ENCODE assay signal across 8 cellular contexts in genomic region chr1:37486680-37487618, GRCh38. TPM values are rescaled to one million over a fixed set of nuclear protein-coding genes. Genes with fewer than 3 reads are reported as not detected.
A peak's percentile ranks its signal among the peaks of the same experiment; 100 is the strongest.
DNase-seq lines count a peak whose midpoint lies in the region; ATAC-seq and TF ChIP-seq lines count a peak whose summit lies in the region.

No MANE protein-coding gene starts in this region.

- H3K27me3 ChIP-seq in DND-41 (ENCODE audit: insufficient read depth, low read length, poor library complexity) (no peaks in the 10 kb centered on the region), IMR-90 (ENCODE audit: control insufficient read depth, insufficient read depth, low read length) (no peaks in the 10 kb centered on the region), parathyroid adenoma (ENCODE audit: control insufficient read depth, insufficient read depth, low read length) (no peaks in the 10 kb centered on the region), vagina (no peaks in the 10 kb centered on the region)

- no peak overlapping the region for H3K23ac ChIP-seq in IMR-90 (ENCODE audit: low read depth, low read length)

- peaks cover 54% of the 10 kb centered on the region for H3K36me3 ChIP-seq in DND-41 (ENCODE audit: insufficient read depth, low read length)
- H3K36me3 ChIP-seq in IMR-90 (ENCODE audit: control insufficient read depth, insufficient read depth, low read length): peaks cover 31% of the 10 kb centered on the region
- H3K36me3 ChIP-seq in parathyroid adenoma (ENCODE audit: control insufficient read depth, insufficient read depth, low read length): no peaks in the 10 kb centered on the region
- H3K36me3 ChIP-seq in vagina: peaks cover 1 to 48% of the 10 kb centered on the region in 2 donors

- peak overlapping the region in 1 of 2 experiments; percentile 58; a peak in 1 of 4 replicates for H4K8ac ChIP-seq in IMR-90 (ENCODE audit: low read depth in 2 of 2, low read length in 2 of 2)

- H2BK15ac ChIP-seq in IMR-90 (ENCODE audit: low read depth, low read length): 0 out of 3 replicates have a peak overlapping the region, but pooled peaks have one; percentile 17

- no peak overlapping the region for H3K4me3 Mint-ChIP-seq in activated naive CD4-positive, alpha-beta T cell treated with anti-CD3 and anti-CD28 coated beads, Interleukin-2, amount 50 U/mL, for 24 hours
- H3K4me3 Mint-ChIP-seq in glutamatergic neuron (ENCODE audit: unreplicated experiment): no peak overlapping the region

- H3K9ac ChIP-seq in DND-41 (ENCODE audit: low read depth, low read length) (no peak overlapping the region), IMR-90 (ENCODE audit: low read depth, low read length) (peak overlapping the region; percentile 20; the same call in 1 of the 2 replicates), parathyroid adenoma (no peak overlapping the region)

- H4K91ac ChIP-seq in IMR-90 (ENCODE audit: insufficient read depth, low read depth, low read length): peak overlapping the region; percentile 43; the same call in 1 of the 2 replicates

- dilution Hi-C loops in IMR-90 (cut with HindIII; ENCODE audit: low sequenced_read_pairs, unreplicated experiment): no loop called here

- 60% methylated on average over 1 of the region's 10 CpGs; no CpG with 5 or more reads in 1 of the 2 experiments for WGBS in IMR-90 (ENCODE audit: extremely low coverage in 2 of 2, insufficient read length in 1 of 2), 2 experiments

- H2AK9ac ChIP-seq in IMR-90 (replicated peaks; ENCODE audit: low read depth, low read length, poor library complexity): peak overlapping the region; percentile 6

- H3K27me3 Mint-ChIP-seq in activated naive CD4-positive, alpha-beta T cell treated with anti-CD3 and anti-CD28 coated beads, Interleukin-2, amount 50 U/mL, for 24 hours: no peaks in the 10 kb centered on the region
- H3K27me3 Mint-ChIP-seq in glutamatergic neuron (ENCODE audit: unreplicated experiment): no peaks in the 10 kb centered on the region

- peak overlapping the region; percentile 28; the same call in 1 of the 2 replicates for H2BK120ac ChIP-seq in IMR-90 (ENCODE audit: low read depth, low read length)

- peak overlapping the region; percentile 67; the same call in 1 of the 2 replicates for H2AK5ac ChIP-seq in IMR-90 (ENCODE audit: low read depth, low read length)

- peak overlapping the region; percentile 53 for H2BK5ac ChIP-seq in IMR-90 (ENCODE audit: low read depth, low read length, poor library complexity, severe bottlenecking)

- H3K4me1 ChIP-seq in DND-41 (ENCODE audit: insufficient read depth, low read length): no peaks in the 10 kb centered on the region
- H3K4me1 ChIP-seq in IMR-90 (ENCODE audit: control insufficient read depth, insufficient read depth, low read length): peaks cover 22% of the 10 kb centered on the region
- H3K4me1 ChIP-seq in parathyroid adenoma: no peaks in the 10 kb centered on the region
- peaks cover 39% of the 10 kb centered on the region for H3K4me1 ChIP-seq in vagina

- H3K9me1 ChIP-seq in IMR-90 (ENCODE audit: insufficient read depth, low read length): no peaks in the 10 kb centered on the region

- peaks cover 13% of the 10 kb centered on the region for H4K20me1 ChIP-seq in DND-41 (ENCODE audit: insufficient read depth, low read length)
- no peaks in the 10 kb centered on the region for H4K20me1 ChIP-seq in IMR-90 (ENCODE audit: insufficient read depth, low read length)

- H3K4ac ChIP-seq in IMR-90 (ENCODE audit: low read depth, low read length): peak overlapping the region; percentile 53

- H3K79me2 ChIP-seq in DND-41 (ENCODE audit: insufficient read depth, low read length) (no peaks in the 10 kb centered on the region), parathyroid adenoma (no peaks in the 10 kb centered on the region)

- peak overlapping the region; percentile 61 for H3K18ac ChIP-seq in IMR-90 (ENCODE audit: low read depth, low read length)

- no peak overlapping the region for H3K56ac ChIP-seq in IMR-90 (ENCODE audit: extremely low read depth, insufficient read depth, low read length)

- H3K4me2 ChIP-seq in DND-41 (ENCODE audit: insufficient read depth, low read length) (no peak overlapping the region), IMR-90 (ENCODE audit: low read depth, low read length) (no peak overlapping the region), parathyroid adenoma (ENCODE audit: low read length) (no peak overlapping the region)

- BruUV-seq in IMR-90 (replicated peaks; lab: Mats Ljungman, UMichigan): no TSS peak

- no peak overlapping the region for H2AFZ ChIP-seq in DND-41 (ENCODE audit: low read depth, low read length)
- H2AFZ ChIP-seq in IMR-90 (replicated peaks; ENCODE audit: low read length, poor library complexity): peak overlapping the region; percentile 45
- no peak overlapping the region for H2AFZ ChIP-seq in parathyroid adenoma

- H3K9me3 ChIP-seq in DND-41 (ENCODE audit: insufficient read depth, low read length, severe bottlenecking) (no peaks in the 10 kb centered on the region), IMR-90 (ENCODE audit: control insufficient read depth, insufficient read depth, low read length) (no peaks in the 10 kb centered on the region), parathyroid adenoma (ENCODE audit: control insufficient read depth, low read length) (no peaks in the 10 kb centered on the region), vagina (no peaks in the 10 kb centered on the region)

- CTCF ChIA-PET in IMR-90 (lab: Yijun Ruan, JAX): interaction anchor here (0.6 to 3.4 kb wide), 15 partner anchors 9 to 39 kb away, joined by 3 to 49 read pairs (median 5); partner anchors contain the start of genes MEAF6 and ZC3H12A

- H3K27ac ChIP-seq in DND-41 (ENCODE audit: low read length): peak overlapping the region; percentile 50; the same call in 1 of the 2 replicates
- H3K27ac ChIP-seq in IMR-90 (ENCODE audit: insufficient read depth, low read length): peak overlapping the region; percentile 50; the same call in 1 of the 2 replicates
- peak overlapping the region; percentile 42 for H3K27ac ChIP-seq in parathyroid adenoma
- H3K27ac ChIP-seq in vagina: peak overlapping the region; percentile 71

- TF ChIP-seq POLR2A in IMR-90 (IDR thresholded peaks at IDR 0.05; ENCODE audit: low read depth, low read length) (no peak), vagina (IDR thresholded peaks at IDR 0.05) (no peak)

- peaks cover 6% of the 10 kb centered on the region for H3K36me3 Mint-ChIP-seq in activated naive CD4-positive, alpha-beta T cell treated with anti-CD3 and anti-CD28 coated beads, Interleukin-2, amount 50 U/mL, for 24 hours
- no peaks in the 10 kb centered on the region for H3K36me3 Mint-ChIP-seq in glutamatergic neuron (ENCODE audit: unreplicated experiment)

- H3K4me3 ChIP-seq in DND-41 (ENCODE audit: low read depth in 1 of 2, low read length in 2 of 2) (no peak overlapping the region), IMR-90 (ENCODE audit: insufficient read depth, low read depth, low read length) (no peak overlapping the region), parathyroid adenoma (ENCODE audit: low read depth, low read length) (no peak overlapping the region), vagina (no peak overlapping the region)

- peak; percentile 81 for TF ChIP-seq RAD21 in IMR-90 (IDR thresholded peaks at IDR 0.05; ENCODE audit: low read length)

- peaks cover 16% of the 10 kb centered on the region for H3K4me1 Mint-ChIP-seq in activated naive CD4-positive, alpha-beta T cell treated with anti-CD3 and anti-CD28 coated beads, Interleukin-2, amount 50 U/mL, for 24 hours
- H3K4me1 Mint-ChIP-seq in glutamatergic neuron (ENCODE audit: low read depth, unreplicated experiment): no peaks in the 10 kb centered on the region

- TF ChIP-seq CTCF in DND-41 (IDR thresholded peaks at IDR 0.05; ENCODE audit: borderline replicate concordance, extremely low read depth, low read length, poor library complexity, severe bottlenecking) (peak; percentile 96), IMR-90 (conservative IDR thresholded peaks at IDR 0.05; ENCODE audit: low read depth, low read length) (peak; percentile 89), glutamatergic neuron (IDR thresholded peaks at IDR 0.05; ENCODE audit: partially characterized antibody, unreplicated experiment) (peak; percentile 96), parathyroid adenoma (IDR thresholded peaks at IDR 0.05) (peak; percentile 87), vagina (IDR thresholded peaks at IDR 0.05) (peak; percentile 98 to 99 (median 98))

- H2BK20ac ChIP-seq in IMR-90 (ENCODE audit: low read depth, low read length): peak overlapping the region; percentile 29; the same call in 1 of the 2 replicates

- H3K27ac Mint-ChIP-seq in activated naive CD4-positive, alpha-beta T cell treated with anti-CD3 and anti-CD28 coated beads, Interleukin-2, amount 50 U/mL, for 24 hours: peak overlapping the region; percentile 26
- no peak overlapping the region for H3K27ac Mint-ChIP-seq in glutamatergic neuron (ENCODE audit: unreplicated experiment)

- peak; percentile 75 for DNase-seq in DND-41
- DNase-seq in IMR-90: peak; percentile 65
- peak; percentile 90 for DNase-seq in glutamatergic neuron
- DNase-seq in vagina (ENCODE audit: extremely low spot score in 2 of 2): peak in 1 of 2 donors; percentile 94

- POLR2A ChIA-PET in IMR-90 (lab: Charles Lee; ENCODE audit: unreplicated experiment): interaction anchor here (0.6 to 1.6 kb wide), 3 partner anchors 13 to 858 kb away, joined by 3 to 10 read pairs (median 3); no protein-coding TSS in a partner anchor

- ATAC-seq in DND-41 (ENCODE audit: insufficient read depth, low read depth) (peak; percentile 83), IMR-90 (ENCODE audit: low read depth) (peak; percentile 88), SK-N-SH treated with all-trans-retinoic acid at 6 μM for 48 hours (peak; percentile 85), HG03342 (IDR thresholded peaks at IDR 0.05; ENCODE audit: unreplicated experiment) (no peak)

- in situ Hi-C loops in IMR-90 (cut with MboI; ENCODE audit: low sequenced_read_pairs): loop anchor here (5.0 kb wide), 1 partner anchor 35 kb away; no protein-coding TSS in a partner anchor

- no peaks in the 10 kb centered on the region for H3K9me3 Mint-ChIP-seq in activated naive CD4-positive, alpha-beta T cell treated with anti-CD3 and anti-CD28 coated beads, Interleukin-2, amount 50 U/mL, for 24 hours
- H3K9me3 Mint-ChIP-seq in glutamatergic neuron (ENCODE audit: unreplicated experiment): no peaks in the 10 kb centered on the region

- intact Hi-C loops in IMR-90 (cut with micrococcal nuclease) (loop anchor here (1.0 kb wide), 2 partner anchors 32 to 195 kb away; no protein-coding TSS in a partner anchor), vagina (cut with DNase I) (loop anchor here (5.0 to 10.0 kb wide), 2 partner anchors 35 to 198 kb away; no protein-coding TSS in a partner anchor)

- no peak overlapping the region; the same call in 1 of the 2 replicates for H3K14ac ChIP-seq in IMR-90 (replicated peaks; ENCODE audit: low read depth, low read length)

- H3K79me1 ChIP-seq in IMR-90 (ENCODE audit: low read depth in 1 of 2, low read length in 2 of 2): peaks cover 0 to 2% of the 10 kb centered on the region in 2 experiments; a peak in 1 of 4 replicates

- H4K5ac ChIP-seq in IMR-90 (ENCODE audit: low read depth, low read length): peak overlapping the region; percentile 46

RNA-seq across cellular contexts. Expression of gene ZC3H12A, which starts 12.6 kb away (rescaled TPM):
- 3.1 and 3.8 TPM in 2 replicates for total RNA-seq in IMR-90 (2012; rRNA removed)
- polyA plus RNA-seq in IMR-90 (2012; rRNA removed): 14.2 and 15.2 TPM in 2 replicates
- 9.8 and 20.0 TPM in 2 replicates for polyA plus RNA-seq in IMR-90 (2012; cell fraction: cytosol; rRNA removed)
- 51.5 and 67.1 TPM in 2 replicates for polyA plus RNA-seq in IMR-90 (2012; cell fraction: nucleus; rRNA removed; ENCODE audit: low replicate concordance)
- total RNA-seq in glutamatergic neuron (ENCODE audit: unreplicated experiment): 1.3 TPM
- total RNA-seq in vagina: 51.6 TPM

RNA-seq across cellular contexts. Expression of gene MEAF6, which starts 27.6 kb away (rescaled TPM):
- total RNA-seq in IMR-90 (2012; rRNA removed) (36.2 and 44.4 TPM in 2 replicates), glutamatergic neuron (ENCODE audit: unreplicated experiment) (61.5 TPM), vagina (54.5 TPM)
- 36.4 and 40.7 TPM in 2 replicates for polyA plus RNA-seq in IMR-90 (2012; rRNA removed)
- 21.0 and 27.4 TPM in 2 replicates for polyA plus RNA-seq in IMR-90 (2012; cell fraction: cytosol; rRNA removed)
- 12.4 and 51.2 TPM in 2 replicates for polyA plus RNA-seq in IMR-90 (2012; cell fraction: nucleus; rRNA removed; ENCODE audit: low replicate concordance)

Comparison
In these comparisons a context has a peak if more than half of its experiments do, and no peak if none do; other contexts are left out.
1. RNA of gene ZC3H12A, which starts 12.6 kb away (total RNA-seq): 51.6 TPM in vagina (single experiment); 3.1 to 3.8 TPM in IMR-90 and 1.3 TPM in glutamatergic neuron (single experiment); every median in the first group is over 10 times any median in the second.
2. Peak in every context shown above with its lines, with median percentiles within 50 percentile points of each other: H3K27ac ChIP-seq and CTCF ChIP-seq.